ENCODE assay signal across 8 cellular contexts in genomic region chr10:90871761-90872647, GRCh38. TPM values are rescaled to one million over a fixed set of nuclear protein-coding genes. Genes with fewer than 3 reads are reported as not detected.
DNase-seq lines count a peak whose midpoint lies in the region; ATAC-seq lines count a peak whose summit lies in the region.

Gene RPP30 (plus strand): TSS chr10:90871974. CDS start chr10:90871987, 13 bp downstream.

- H3K27ac Mint-ChIP-seq in IgD-negative memory B cell (peak within 1 kb of the TSS; percentile 91 to 93 (median 93)), naive B cell (peak within 1 kb of the TSS; percentile 78 to 96 (median 92))

- H3K4me1 Mint-ChIP-seq in IgD-negative memory B cell (peaks cover 13 to 38% (median 24%) of the 10 kb centered on the region in 3 donors), naive B cell (peaks cover 27 to 34% (median 30%) of the 10 kb centered on the region in 3 donors)

- H3K36me3 Mint-ChIP-seq in IgD-negative memory B cell = no peaks in the 10 kb centered on the region
- peaks cover 11 to 18% of the 10 kb centered on the region in 2 donors for H3K36me3 Mint-ChIP-seq in naive B cell

- H3K4me3 Mint-ChIP-seq in IgD-negative memory B cell (peak within 1 kb of the TSS; percentile 97 to 98 (median 98)), naive B cell (peak within 1 kb of the TSS; percentile 86 to 100 (median 97))

- ATAC-seq in GM21576 (IDR thresholded peaks at IDR 0.05; ENCODE audit: unreplicated experiment) = peak; percentile 98
- ATAC-seq in naive B cell (ENCODE audit: low read depth in 2 of 2) = peak; percentile 99

- DNase-seq in DMS53 (lab: John Stamatoyannopoulos, UW) = peak; percentile 89
- peak; percentile 74 for DNase-seq in RPMI7951 (ENCODE audit: low read depth)
- DNase-seq in activated T-helper 1 cell treated with anti-CD3 and anti-CD28 coated beads, Interleukin-2, amount 50 U/mL, for 16 hours (ENCODE audit: low read depth in 1 of 2, low spot score in 1 of 2) = peak; percentile 62 to 72
- peak; percentile 73 for DNase-seq in fibroblast of gingiva (ENCODE audit: low read depth)
- peak; percentile 82 for DNase-seq in naive B cell
- peak; percentile 56 to 77 (median 68) for DNase-seq in stimulated activated naive CD4-positive, alpha-beta T cell (lab: John Stamatoyannopoulos, UW)

- H3K27me3 Mint-ChIP-seq in IgD-negative memory B cell (peaks cover 8% of the 10 kb centered on the region), naive B cell (peaks cover 18 to 26% (median 26%) of the 10 kb centered on the region in 3 donors)

- H3K9me3 Mint-ChIP-seq in IgD-negative memory B cell (peaks cover 0 to 5% (median 4%) of the 10 kb centered on the region in 3 donors), naive B cell (peaks cover 0 to 12% (median 3%) of the 10 kb centered on the region in 7 donors)

RNA-seq across cellular contexts. Expression of gene RPP30, which starts in this region (rescaled TPM):
- polyA plus RNA-seq in IgD-negative memory B cell = 49.8 TPM
- total RNA-seq in RPMI7951 (2014; rRNA removed; shearing (Covaris generic)) = 85.4 and 97.6 TPM in 2 replicates
- 10 to 100 TPM; 21.6 to 57.4 (median 50.7) TPM for polyA plus RNA-seq in naive B cell (ENCODE audit: low read depth in 6 of 6)

Comparison
In these comparisons a context has a peak if more than half of its experiments do, and no peak if none do; other contexts are left out.
1. Peak in every context shown above with its lines: DNase-seq and ATAC-seq.